ENCODE assay signal across 8 cellular contexts in the genomic region with DNA sequence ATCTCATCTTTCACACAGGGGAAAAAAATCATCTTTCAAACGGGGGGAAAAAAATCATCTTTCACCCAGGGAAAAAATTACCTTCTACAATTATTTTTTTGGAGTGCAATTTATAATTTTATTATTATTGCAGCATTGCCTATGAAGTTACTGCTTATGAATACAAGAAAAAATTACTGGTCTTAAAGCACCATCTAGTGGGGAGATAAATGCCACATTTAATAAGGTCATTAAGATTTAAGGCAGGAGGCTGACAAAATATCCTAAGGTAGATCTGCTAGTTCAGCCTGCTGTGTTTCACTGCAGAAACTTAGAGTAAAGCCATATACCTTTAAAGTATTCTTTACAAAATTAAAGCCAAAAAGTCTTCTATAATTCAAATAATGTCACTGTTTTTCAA. TPM values are rescaled to one million over a fixed set of nuclear protein-coding genes. Genes with fewer than 3 reads are reported as not detected.
DNase-seq lines count a peak whose midpoint lies in the region; ATAC-seq and TF ChIP-seq lines count a peak whose summit lies in the region.

No MANE protein-coding gene starts in this region.

- no peaks in the 10 kb centered on the region for H3K4me1 Mint-ChIP-seq in osteocyte (ENCODE audit: unreplicated experiment)

- no peaks in the 10 kb centered on the region for H3K9me3 Mint-ChIP-seq in osteocyte (ENCODE audit: unreplicated experiment)

- no peaks in the 10 kb centered on the region for H3K27me3 ChIP-seq in dorsolateral prefrontal cortex

- ATAC-seq in GM21381 (IDR thresholded peaks at IDR 0.05; ENCODE audit: unreplicated experiment) = no peak
- ATAC-seq in GM18498 (IDR thresholded peaks at IDR 0.05; ENCODE audit: unreplicated experiment) = no peak
- ATAC-seq in HG02973 (IDR thresholded peaks at IDR 0.05; ENCODE audit: unreplicated experiment) = no peak
- no peak for ATAC-seq in GM19328 (IDR thresholded peaks at IDR 0.05; ENCODE audit: unreplicated experiment)

- TF ChIP-seq CTCF in dorsolateral prefrontal cortex (IDR thresholded peaks at IDR 0.05 in 54 of 56, conservative IDR thresholded peaks at IDR 0.05 in 2 of 56; ENCODE audit: low read depth in 1 of 56, partially characterized antibody in 56 of 56) (peak; percentile 35 to 83 (median 65)), osteocyte (IDR thresholded peaks at IDR 0.05) (peak; percentile 67)

- intact Hi-C loops in dorsolateral prefrontal cortex (cut with DNase I) = loop anchor here (2.0 to 10.0 kb wide), 2 partner anchors 53 kb away; no protein-coding TSS in a partner anchor

- H3K4me3 ChIP-seq in dorsolateral prefrontal cortex = no peak overlapping the region

- H3K27me3 Mint-ChIP-seq in osteocyte (ENCODE audit: unreplicated experiment) = no peaks in the 10 kb centered on the region

- H3K27ac ChIP-seq in dorsolateral prefrontal cortex = no peak overlapping the region

- peaks cover 1% of the 10 kb centered on the region for H3K36me3 Mint-ChIP-seq in osteocyte (ENCODE audit: unreplicated experiment)

- DNase-seq in ELR (ENCODE audit: low read depth) = peak; percentile 67
- peak; percentile 0 for DNase-seq in NCI-H146 treated with DMSO at 0.1 percent for 48 hours (lab: John Stamatoyannopoulos, UW; ENCODE audit: unreplicated experiment)
- no peak for DNase-seq in dorsolateral prefrontal cortex
- DNase-seq in osteocyte (ENCODE audit: extremely low spot score, unreplicated experiment) = no peak

- no peak overlapping the region for H3K27ac Mint-ChIP-seq in osteocyte (ENCODE audit: unreplicated experiment)

- no peak overlapping the region for H3K4me3 Mint-ChIP-seq in osteocyte (ENCODE audit: unreplicated experiment)

RNA-seq across cellular contexts. Expression of a gene that starts 13.7 kb away (rescaled TPM):
- total RNA-seq in dorsolateral prefrontal cortex (1 to 10 TPM in 108 of 120 experiments, under 1 TPM in 12; 0.53 to 6.2 (median 2.0) TPM), osteocyte (4.2 and 5.8 TPM in 2 replicates)

Comparison
In these comparisons a context has a peak if more than half of its experiments do, and no peak if none do; other contexts are left out.
1. DNase-seq: peak in ELR (single experiment) and NCI-H146 treated with DMSO at 0.1 percent for 48 hours (single experiment); none in dorsolateral prefrontal cortex (0 of 10) and osteocyte (single experiment).